ENCODE assay signal across 1 cellular context in the genomic region with DNA sequence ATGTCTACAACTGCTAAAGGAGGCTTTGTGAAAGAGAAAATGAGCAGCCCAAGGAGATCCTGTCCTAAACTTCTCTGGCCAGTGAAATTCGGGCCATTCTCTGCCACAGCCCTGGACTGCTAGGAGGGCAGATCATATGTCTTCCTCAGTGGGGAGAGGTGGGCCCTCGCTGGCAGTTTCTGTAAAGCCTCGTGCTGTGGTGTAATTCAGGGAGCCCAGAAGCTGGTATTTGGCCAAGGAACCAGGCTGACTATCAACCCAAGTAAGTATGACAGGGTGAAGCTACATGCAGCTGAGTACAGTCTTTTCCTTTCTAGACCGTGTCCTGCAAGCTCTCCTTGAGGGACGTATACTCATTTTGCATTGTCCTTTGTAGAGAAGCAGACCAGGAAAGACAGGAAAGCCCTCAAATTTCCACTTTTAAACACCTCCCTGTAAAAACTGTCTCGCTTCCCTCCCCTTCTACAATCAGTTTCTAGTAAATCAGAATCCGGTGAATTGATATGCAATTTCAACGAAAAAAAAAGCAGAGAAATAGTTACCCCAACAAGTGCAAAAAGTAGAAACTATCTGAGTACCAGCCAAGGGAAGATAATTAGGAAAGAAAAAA.
TF ChIP-seq lines count a peak whose summit lies in the region.

No MANE protein-coding gene starts in this region.

TF ChIP-seq in GM12878, 131 proteins besides CTCF, POLR2A, EP300 and RAD21 (continued from another document):
- TF ChIP-seq, protein P1, sequence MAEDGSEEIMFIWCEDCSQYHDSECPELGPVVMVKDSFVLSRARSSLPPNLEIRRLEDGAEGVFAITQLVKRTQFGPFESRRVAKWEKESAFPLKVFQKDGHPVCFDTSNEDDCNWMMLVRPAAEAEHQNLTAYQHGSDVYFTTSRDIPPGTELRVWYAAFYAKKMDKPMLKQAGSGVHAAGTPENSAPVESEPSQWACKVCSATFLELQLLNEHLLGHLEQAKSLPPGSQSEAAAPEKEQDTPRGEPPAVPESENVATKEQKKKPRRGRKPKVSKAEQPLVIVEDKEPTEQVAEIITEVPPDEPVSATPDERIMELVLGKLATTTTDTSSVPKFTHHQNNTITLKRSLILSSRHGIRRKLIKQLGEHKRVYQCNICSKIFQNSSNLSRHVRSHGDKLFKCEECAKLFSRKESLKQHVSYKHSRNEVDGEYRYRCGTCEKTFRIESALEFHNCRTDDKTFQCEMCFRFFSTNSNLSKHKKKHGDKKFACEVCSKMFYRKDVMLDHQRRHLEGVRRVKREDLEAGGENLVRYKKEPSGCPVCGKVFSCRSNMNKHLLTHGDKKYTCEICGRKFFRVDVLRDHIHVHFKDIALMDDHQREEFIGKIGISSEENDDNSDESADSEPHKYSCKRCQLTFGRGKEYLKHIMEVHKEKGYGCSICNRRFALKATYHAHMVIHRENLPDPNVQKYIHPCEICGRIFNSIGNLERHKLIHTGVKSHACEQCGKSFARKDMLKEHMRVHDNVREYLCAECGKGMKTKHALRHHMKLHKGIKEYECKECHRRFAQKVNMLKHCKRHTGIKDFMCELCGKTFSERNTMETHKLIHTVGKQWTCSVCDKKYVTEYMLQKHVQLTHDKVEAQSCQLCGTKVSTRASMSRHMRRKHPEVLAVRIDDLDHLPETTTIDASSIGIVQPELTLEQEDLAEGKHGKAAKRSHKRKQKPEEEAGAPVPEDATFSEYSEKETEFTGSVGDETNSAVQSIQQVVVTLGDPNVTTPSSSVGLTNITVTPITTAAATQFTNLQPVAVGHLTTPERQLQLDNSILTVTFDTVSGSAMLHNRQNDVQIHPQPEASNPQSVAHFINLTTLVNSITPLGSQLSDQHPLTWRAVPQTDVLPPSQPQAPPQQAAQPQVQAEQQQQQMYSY (CRISPR knock-in tag; IDR thresholded peaks at IDR 0.05) = no peak
- TF ChIP-seq SMAD1 (IDR thresholded peaks at IDR 0.05; ENCODE audit: low read depth, partially characterized antibody) (peak; percentile 51), ZNF384 (IDR thresholded peaks at IDR 0.05; ENCODE audit: borderline replicate concordance, low read depth, low read length) (no peak), SREBF2 (IDR thresholded peaks at IDR 0.05; ENCODE audit: low read length) (no peak), ZNF217 (IDR thresholded peaks at IDR 0.05) (no peak), HCFC1 (IDR thresholded peaks at IDR 0.05; ENCODE audit: low read length) (no peak), DPF2 (IDR thresholded peaks at IDR 0.05) (no peak), HDAC6 (IDR thresholded peaks at IDR 0.05; ENCODE audit: unreplicated experiment) (no peak), YY1 (IDR thresholded peaks at IDR 0.05; ENCODE audit: low read depth, low read length) (no peak), LARP7 (IDR thresholded peaks at IDR 0.05) (peak; percentile 64; the same call in 1 of the 2 replicates), WRNIP1 (IDR thresholded peaks at IDR 0.05; ENCODE audit: borderline replicate concordance, low read depth, low read length) (peak; percentile 95; the same call in 1 of the 2 replicates), JUND (IDR thresholded peaks at IDR 0.05; ENCODE audit: low read depth, low read length) (no peak), EZH2 (IDR thresholded peaks at IDR 0.05; ENCODE audit: borderline replicate concordance, control insufficient read depth, low read depth, low read length) (no peak), CHD2 (IDR thresholded peaks at IDR 0.05; ENCODE audit: borderline replicate concordance, low read depth, low read length) (no peak), BMI1 (IDR thresholded peaks at IDR 0.05; ENCODE audit: borderline replicate concordance) (no peak), MEF2A (IDR thresholded peaks at IDR 0.05; ENCODE audit: insufficient read depth, low read depth, low read length) (no peak), BCL11A (IDR thresholded peaks at IDR 0.05; ENCODE audit: low read depth, low read length) (no peak), MXI1 (IDR thresholded peaks at IDR 0.05; ENCODE audit: low read depth, low read length) (0 out of 2 replicates have a peak, but pooled peaks have one; percentile 44), CEBPB (IDR thresholded peaks at IDR 0.05; ENCODE audit: borderline replicate concordance in 1 of 2, low read depth in 2 of 2, low read length in 2 of 2) (no peak), SREBF1 (IDR thresholded peaks at IDR 0.05; ENCODE audit: low read length) (no peak), SIX5 (IDR thresholded peaks at IDR 0.05; ENCODE audit: low read depth, low read length, severe bottlenecking) (no peak), CBX5 (IDR thresholded peaks at IDR 0.05; ENCODE audit: low read depth) (no peak), EED (IDR thresholded peaks at IDR 0.05; ENCODE audit: low read depth) (no peak)
- TF ChIP-seq, protein P2, sequence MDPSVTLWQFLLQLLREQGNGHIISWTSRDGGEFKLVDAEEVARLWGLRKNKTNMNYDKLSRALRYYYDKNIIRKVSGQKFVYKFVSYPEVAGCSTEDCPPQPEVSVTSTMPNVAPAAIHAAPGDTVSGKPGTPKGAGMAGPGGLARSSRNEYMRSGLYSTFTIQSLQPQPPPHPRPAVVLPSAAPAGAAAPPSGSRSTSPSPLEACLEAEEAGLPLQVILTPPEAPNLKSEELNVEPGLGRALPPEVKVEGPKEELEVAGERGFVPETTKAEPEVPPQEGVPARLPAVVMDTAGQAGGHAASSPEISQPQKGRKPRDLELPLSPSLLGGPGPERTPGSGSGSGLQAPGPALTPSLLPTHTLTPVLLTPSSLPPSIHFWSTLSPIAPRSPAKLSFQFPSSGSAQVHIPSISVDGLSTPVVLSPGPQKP (IDR thresholded peaks at IDR 0.05; ENCODE audit: low read depth, low read length) = no peak
- TF ChIP-seq, protein P3, sequence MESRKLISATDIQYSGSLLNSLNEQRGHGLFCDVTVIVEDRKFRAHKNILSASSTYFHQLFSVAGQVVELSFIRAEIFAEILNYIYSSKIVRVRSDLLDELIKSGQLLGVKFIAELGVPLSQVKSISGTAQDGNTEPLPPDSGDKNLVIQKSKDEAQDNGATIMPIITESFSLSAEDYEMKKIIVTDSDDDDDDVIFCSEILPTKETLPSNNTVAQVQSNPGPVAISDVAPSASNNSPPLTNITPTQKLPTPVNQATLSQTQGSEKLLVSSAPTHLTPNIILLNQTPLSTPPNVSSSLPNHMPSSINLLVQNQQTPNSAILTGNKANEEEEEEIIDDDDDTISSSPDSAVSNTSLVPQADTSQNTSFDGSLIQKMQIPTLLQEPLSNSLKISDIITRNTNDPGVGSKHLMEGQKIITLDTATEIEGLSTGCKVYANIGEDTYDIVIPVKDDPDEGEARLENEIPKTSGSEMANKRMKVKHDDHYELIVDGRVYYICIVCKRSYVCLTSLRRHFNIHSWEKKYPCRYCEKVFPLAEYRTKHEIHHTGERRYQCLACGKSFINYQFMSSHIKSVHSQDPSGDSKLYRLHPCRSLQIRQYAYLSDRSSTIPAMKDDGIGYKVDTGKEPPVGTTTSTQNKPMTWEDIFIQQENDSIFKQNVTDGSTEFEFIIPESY (IDR thresholded peaks at IDR 0.05) = no peak
- TF ChIP-seq, protein P4, sequence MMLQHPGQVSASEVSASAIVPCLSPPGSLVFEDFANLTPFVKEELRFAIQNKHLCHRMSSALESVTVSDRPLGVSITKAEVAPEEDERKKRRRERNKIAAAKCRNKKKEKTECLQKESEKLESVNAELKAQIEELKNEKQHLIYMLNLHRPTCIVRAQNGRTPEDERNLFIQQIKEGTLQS (IDR thresholded peaks at IDR 0.05; ENCODE audit: borderline replicate concordance, extremely low read depth, low read depth, low read length) = no peak
- TF ChIP-seq, protein P5, sequence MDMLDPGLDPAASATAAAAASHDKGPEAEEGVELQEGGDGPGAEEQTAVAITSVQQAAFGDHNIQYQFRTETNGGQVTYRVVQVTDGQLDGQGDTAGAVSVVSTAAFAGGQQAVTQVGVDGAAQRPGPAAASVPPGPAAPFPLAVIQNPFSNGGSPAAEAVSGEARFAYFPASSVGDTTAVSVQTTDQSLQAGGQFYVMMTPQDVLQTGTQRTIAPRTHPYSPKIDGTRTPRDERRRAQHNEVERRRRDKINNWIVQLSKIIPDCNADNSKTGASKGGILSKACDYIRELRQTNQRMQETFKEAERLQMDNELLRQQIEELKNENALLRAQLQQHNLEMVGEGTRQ (IDR thresholded peaks at IDR 0.05; ENCODE audit: borderline replicate concordance, low read depth, low read length) = no peak
- TF ChIP-seq, protein P6, sequence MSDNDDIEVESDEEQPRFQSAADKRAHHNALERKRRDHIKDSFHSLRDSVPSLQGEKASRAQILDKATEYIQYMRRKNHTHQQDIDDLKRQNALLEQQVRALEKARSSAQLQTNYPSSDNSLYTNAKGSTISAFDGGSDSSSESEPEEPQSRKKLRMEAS (IDR thresholded peaks at IDR 0.05; ENCODE audit: low read depth, low read length) = no peak
- TF ChIP-seq, protein P7, sequence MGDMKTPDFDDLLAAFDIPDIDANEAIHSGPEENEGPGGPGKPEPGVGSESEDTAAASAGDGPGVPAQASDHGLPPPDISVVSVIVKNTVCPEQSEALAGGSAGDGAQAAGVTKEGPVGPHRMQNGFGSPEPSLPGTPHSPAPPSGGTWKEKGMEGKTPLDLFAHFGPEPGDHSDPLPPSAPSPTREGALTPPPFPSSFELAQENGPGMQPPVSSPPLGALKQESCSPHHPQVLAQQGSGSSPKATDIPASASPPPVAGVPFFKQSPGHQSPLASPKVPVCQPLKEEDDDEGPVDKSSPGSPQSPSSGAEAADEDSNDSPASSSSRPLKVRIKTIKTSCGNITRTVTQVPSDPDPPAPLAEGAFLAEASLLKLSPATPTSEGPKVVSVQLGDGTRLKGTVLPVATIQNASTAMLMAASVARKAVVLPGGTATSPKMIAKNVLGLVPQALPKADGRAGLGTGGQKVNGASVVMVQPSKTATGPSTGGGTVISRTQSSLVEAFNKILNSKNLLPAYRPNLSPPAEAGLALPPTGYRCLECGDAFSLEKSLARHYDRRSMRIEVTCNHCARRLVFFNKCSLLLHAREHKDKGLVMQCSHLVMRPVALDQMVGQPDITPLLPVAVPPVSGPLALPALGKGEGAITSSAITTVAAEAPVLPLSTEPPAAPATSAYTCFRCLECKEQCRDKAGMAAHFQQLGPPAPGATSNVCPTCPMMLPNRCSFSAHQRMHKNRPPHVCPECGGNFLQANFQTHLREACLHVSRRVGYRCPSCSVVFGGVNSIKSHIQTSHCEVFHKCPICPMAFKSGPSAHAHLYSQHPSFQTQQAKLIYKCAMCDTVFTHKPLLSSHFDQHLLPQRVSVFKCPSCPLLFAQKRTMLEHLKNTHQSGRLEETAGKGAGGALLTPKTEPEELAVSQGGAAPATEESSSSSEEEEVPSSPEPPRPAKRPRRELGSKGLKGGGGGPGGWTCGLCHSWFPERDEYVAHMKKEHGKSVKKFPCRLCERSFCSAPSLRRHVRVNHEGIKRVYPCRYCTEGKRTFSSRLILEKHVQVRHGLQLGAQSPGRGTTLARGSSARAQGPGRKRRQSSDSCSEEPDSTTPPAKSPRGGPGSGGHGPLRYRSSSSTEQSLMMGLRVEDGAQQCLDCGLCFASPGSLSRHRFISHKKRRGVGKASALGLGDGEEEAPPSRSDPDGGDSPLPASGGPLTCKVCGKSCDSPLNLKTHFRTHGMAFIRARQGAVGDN (IDR thresholded peaks at IDR 0.05) = peak; percentile 92
- TF ChIP-seq, protein P8, sequence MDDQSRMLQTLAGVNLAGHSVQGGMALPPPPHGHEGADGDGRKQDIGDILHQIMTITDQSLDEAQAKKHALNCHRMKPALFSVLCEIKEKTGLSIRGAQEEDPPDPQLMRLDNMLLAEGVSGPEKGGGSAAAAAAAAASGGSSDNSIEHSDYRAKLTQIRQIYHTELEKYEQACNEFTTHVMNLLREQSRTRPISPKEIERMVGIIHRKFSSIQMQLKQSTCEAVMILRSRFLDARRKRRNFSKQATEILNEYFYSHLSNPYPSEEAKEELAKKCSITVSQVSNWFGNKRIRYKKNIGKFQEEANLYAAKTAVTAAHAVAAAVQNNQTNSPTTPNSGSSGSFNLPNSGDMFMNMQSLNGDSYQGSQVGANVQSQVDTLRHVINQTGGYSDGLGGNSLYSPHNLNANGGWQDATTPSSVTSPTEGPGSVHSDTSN (IDR thresholded peaks at IDR 0.05; ENCODE audit: insufficient replicate concordance, low read depth, low read length) = no peak
